Comparison of ENCODE assay signal across 8 cellular contexts in the genomic region with DNA sequence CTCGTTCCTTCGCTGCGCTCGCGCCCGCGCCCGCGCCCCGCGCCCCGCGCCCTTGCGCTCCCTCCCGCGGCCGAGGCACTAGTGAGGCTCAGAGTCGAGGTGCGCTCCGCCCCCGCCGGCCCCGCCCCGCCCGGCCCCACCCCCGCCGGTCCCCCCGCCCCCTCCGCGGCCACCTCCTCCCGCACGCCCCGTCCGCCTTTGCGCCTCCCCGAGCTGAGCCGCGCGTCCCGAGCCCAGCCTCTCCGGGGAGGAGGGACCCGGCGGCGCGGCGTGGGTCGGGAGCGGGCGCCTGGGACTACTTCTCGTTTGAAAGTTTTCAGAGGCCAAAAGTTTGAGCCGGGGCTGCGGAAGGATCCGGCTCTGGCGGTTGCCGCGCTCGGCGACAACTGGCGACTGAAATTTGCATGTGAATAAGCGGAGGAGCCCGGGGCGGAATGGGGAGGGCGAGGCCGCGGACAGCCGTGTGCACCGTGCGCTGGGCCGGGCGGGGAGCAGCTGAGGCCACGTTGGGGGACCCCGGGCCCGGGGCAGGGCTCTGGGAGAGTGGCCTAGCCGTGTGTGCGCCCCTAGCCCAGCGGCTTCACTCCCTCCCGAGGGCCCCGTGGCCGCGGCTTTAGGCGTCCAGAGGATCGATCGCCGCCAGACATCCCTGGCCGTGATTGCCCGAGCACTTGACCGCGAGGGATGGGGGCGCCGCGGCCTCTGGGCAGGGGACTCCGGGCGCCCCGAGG. TPM values are rescaled to one million over a fixed set of nuclear protein-coding genes. Genes with fewer than 3 reads are reported as not detected.
DNase-seq lines count a peak whose midpoint lies in the region; ATAC-seq and TF ChIP-seq lines count a peak whose summit lies in the region.

A gene (minus strand): TSS at position 83 of the 731 bp plus-strand sequence. CDS start 262 bp downstream, outside the sequence.

- intact Hi-C loops in sciatic nerve (cut with DNase I), result loop anchor here (10.0 kb wide), 1 partner anchor 51 kb away; no protein-coding TSS in a partner anchor

- in situ Hi-C loops in astrocyte of the cerebellum (cut with HindIII; ENCODE audit: low sequenced_read_pairs), result no loop called here

- TF ChIP-seq CTCF in LNCaP clone FGC (IDR thresholded peaks at IDR 0.05; ENCODE audit: control insufficient read depth, extremely low read depth, insufficient read depth) (peak; percentile 24; the same call in 1 of the 2 replicates), astrocyte of the cerebellum (IDR thresholded peaks at IDR 0.05; ENCODE audit: low read depth, low read length, missing control alignments) (no peak)

- ATAC-seq in sciatic nerve, result peak; percentile 72

- H3K4me3 ChIP-seq in LNCaP clone FGC (ENCODE audit: low read depth, low read length) (peak within 1 kb of the TSS; percentile 81), astrocyte of the cerebellum (ENCODE audit: low read depth, low read length) (peak within 1 kb of the TSS; percentile 65)

- peak; percentile 71 for DNase-seq in GM04503 (ENCODE audit: low read depth)
- peak; percentile 62 for DNase-seq in GOT3 (lab: John Stamatoyannopoulos, UW)
- peak; percentile 92 for DNase-seq in LNCaP clone FGC (ENCODE audit: low read depth)
- peak; percentile 79 for DNase-seq in T-helper 9 cell
- DNase-seq in astrocyte of the cerebellum (ENCODE audit: low read depth), result peak; percentile 50
- DNase-seq in hypothalamus (lab: John Stamatoyannopoulos, UW), result peak in 49 of 51 donors; percentile 45 to 94 (median 84)
- peak; percentile 94 for DNase-seq in sciatic nerve (ENCODE audit: low spot score)
- DNase-seq in DMS114 treated with DMSO at 0.1 percent for 48 hours (lab: John Stamatoyannopoulos, UW; ENCODE audit: unreplicated experiment), result no peak

RNA-seq across cellular contexts. Expression of the gene that starts here (rescaled TPM):
- total RNA-seq in sciatic nerve, result 84.2 TPM
